Comparison of ENCODE assay signal across 25 cellular contexts in the genomic region with DNA sequence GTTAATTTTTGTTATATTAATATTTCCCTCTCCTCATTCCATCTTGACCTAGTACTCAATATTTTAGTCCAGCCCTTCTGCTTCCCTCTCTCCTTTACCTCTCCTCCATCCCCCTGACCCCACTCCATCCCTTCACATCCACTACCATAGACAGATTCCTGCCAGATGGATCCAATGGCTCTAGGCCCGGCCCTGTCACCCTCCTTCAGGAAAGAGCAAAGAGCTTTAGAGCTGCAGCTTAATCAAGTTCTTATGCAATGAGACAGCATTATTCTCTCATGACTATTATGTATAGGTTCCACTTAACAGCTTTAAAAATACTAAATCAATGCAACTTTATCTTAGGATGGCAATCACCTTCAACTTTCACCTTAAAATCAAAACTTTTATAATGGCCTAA.
"Had no signal": no experiment of that assay in that cellular context is flagged by ENCODE, and none has a peak within 500 bp of the region (broad histone marks: within the 10 kb centered on the region; RNA-seq: fewer than 3 reads in every experiment).

No MANE protein-coding gene starts in this region.

- H3K27ac Mint-ChIP-seq: activated CD4-positive, alpha-beta memory T cell treated with anti-CD3 and anti-CD28 coated beads for 36 hours; activated naive CD8-positive, alpha-beta T cell treated with anti-CD3 and anti-CD28 coated beads for 36 hours; memory B cell; stimulated activated effector memory CD8-positive, alpha-beta T cell treated with anti-CD3 and anti-CD28 coated beads, Interleukin-12 subunit alpha, Interleukin-12 subunit beta, amount 100 ng/mL, for 72 hours had no signal

- H3K27me3 ChIP-seq: esophagus muscularis mucosa, heart left ventricle, neutrophil, ovary, right lobe of liver, stomach, suprapubic skin, transverse colon, uterus had no signal

- H3K4me3 ChIP-seq: esophagus muscularis mucosa, heart left ventricle, ovary, right lobe of liver, skin epidermis, stomach, suprapubic skin, transverse colon, uterus had no signal

- H3K4me1 Mint-ChIP-seq: activated naive CD8-positive, alpha-beta T cell treated with anti-CD3 and anti-CD28 coated beads for 36 hours; central memory CD8-positive, alpha-beta T cell; nephron; stimulated activated effector memory CD8-positive, alpha-beta T cell treated with anti-CD3 and anti-CD28 coated beads, Interleukin-12 subunit alpha, Interleukin-12 subunit beta, amount 100 ng/mL, for 72 hours had no signal

- H3K27ac ChIP-seq: esophagus muscularis mucosa, heart left ventricle, neutrophil, ovary, right lobe of liver, skin epidermis, stomach, suprapubic skin, transverse colon, uterus had no signal

- H3K4me1 ChIP-seq: esophagus muscularis mucosa, heart left ventricle, right lobe of liver, stomach, suprapubic skin, transverse colon, uterus had no signal

- FAIRE-seq: astrocyte, colon had no signal

- H3K4me3 Mint-ChIP-seq: activated CD4-positive, alpha-beta memory T cell treated with anti-CD3 and anti-CD28 coated beads for 36 hours; activated naive CD8-positive, alpha-beta T cell treated with anti-CD3 and anti-CD28 coated beads for 36 hours; central memory CD8-positive, alpha-beta T cell; memory B cell; nephron; stimulated activated effector memory CD8-positive, alpha-beta T cell treated with anti-CD3 and anti-CD28 coated beads, Interleukin-12 subunit alpha, Interleukin-12 subunit beta, amount 100 ng/mL, for 72 hours had no signal

- ATAC-seq: heart left ventricle; left colon; right lobe of liver; stimulated activated effector memory CD8-positive, alpha-beta T cell treated with anti-CD3 and anti-CD28 coated beads, Interleukin-12 subunit alpha, Interleukin-12 subunit beta, amount 100 ng/mL, for 72 hours had no signal

- H3K36me3 ChIP-seq: esophagus muscularis mucosa, heart left ventricle, neutrophil, ovary, right lobe of liver, stomach, suprapubic skin, transverse colon, uterus had no signal

- H3K9me3 Mint-ChIP-seq: activated CD4-positive, alpha-beta memory T cell treated with anti-CD3 and anti-CD28 coated beads for 36 hours; activated naive CD8-positive, alpha-beta T cell treated with anti-CD3 and anti-CD28 coated beads for 36 hours; central memory CD8-positive, alpha-beta T cell; memory B cell; nephron had no signal

- H3K36me3 Mint-ChIP-seq: activated CD4-positive, alpha-beta memory T cell treated with anti-CD3 and anti-CD28 coated beads for 36 hours; activated naive CD8-positive, alpha-beta T cell treated with anti-CD3 and anti-CD28 coated beads for 36 hours; memory B cell; stimulated activated effector memory CD8-positive, alpha-beta T cell treated with anti-CD3 and anti-CD28 coated beads, Interleukin-12 subunit alpha, Interleukin-12 subunit beta, amount 100 ng/mL, for 72 hours had no signal

- DNase-seq: activated CD4-positive, alpha-beta memory T cell treated with anti-CD3 and anti-CD28 coated beads for 36 hours; activated CD4-positive, alpha-beta T cell treated with anti-CD3 and anti-CD28 coated beads for 48 hours; activated naive CD4-positive, alpha-beta T cell treated with Interleukin-2 at 50 U/mL for 16 hours; activated naive CD8-positive, alpha-beta T cell treated with anti-CD3 and anti-CD28 coated beads for 36 hours; activated T-cell treated with anti-CD3 and anti-CD28 coated beads, Interleukin-2, amount 50 U/mL, for 48 hours; effector memory CD4-positive, alpha-beta T cell; heart left ventricle; islet precursor cell; left colon; ovary; right lobe of liver; stimulated activated CD4-positive, alpha-beta T cell treated with anti-CD3 and anti-CD28 coated beads, Interleukin-1b, Interleukin-23, amount 100 ng/mL, for 48 hours; stomach; transverse colon; uterus had no signal

- H3K9me3 ChIP-seq: esophagus muscularis mucosa, heart left ventricle, neutrophil, ovary, right lobe of liver, stomach, suprapubic skin, transverse colon, uterus had no signal

- H3K27me3 Mint-ChIP-seq: activated CD4-positive, alpha-beta memory T cell treated with anti-CD3 and anti-CD28 coated beads for 36 hours; activated naive CD8-positive, alpha-beta T cell treated with anti-CD3 and anti-CD28 coated beads for 36 hours; central memory CD8-positive, alpha-beta T cell had no signal
